Comparison of ENCODE assay signal across 8 cellular contexts in genomic region chr17:78497115-78497540, GRCh38.
A peak's percentile ranks its signal among the peaks of the same experiment; 100 is the strongest.
DNase-seq lines count a peak whose midpoint lies in the region; ATAC-seq and TF ChIP-seq lines count a peak whose summit lies in the region.

No MANE protein-coding gene starts in this region.

- DNase-seq in C1 segment of cervical spinal cord (lab: John Stamatoyannopoulos, UW) (peak in 11 of 14 donors; percentile 56 to 80 (median 69)), HFF-Myc (ENCODE audit: extremely low read depth, low read depth) (peak; percentile 29), NCI-H526 (lab: John Stamatoyannopoulos, UW) (peak; percentile 63 to 91), lung (ENCODE audit: low spot score) (peak; percentile 76)
- DNase-seq in activated CD4-positive, alpha-beta T cell treated with anti-CD3 and anti-CD28 coated beads, Interleukin-2, amount 50 U/mL, for 24 hours (ENCODE audit: low read depth in 1 of 2, low spot score in 1 of 2), result peak; percentile 22 to 31
- DNase-seq in effector memory CD4-positive, alpha-beta T cell, result peak; percentile 27 to 44 (median 32)
- peak; percentile 7 for DNase-seq in stimulated activated CD8-positive, alpha-beta memory T cell treated with anti-CD3 and anti-CD28 coated beads, Interleukin-15, amount 100 ng/mL, for 1 hour (ENCODE audit: low read depth)

- 24 to 28% methylated on average over 10 of the region's 10 CpGs for WGBS in lung, 2 donors

- no peaks in the 10 kb centered on the region for H3K4me1 ChIP-seq in effector memory CD4-positive, alpha-beta T cell (ENCODE audit: control insufficient read depth, insufficient read depth, low read length, poor library complexity, severe bottlenecking)
- H3K4me1 ChIP-seq in lung (ENCODE audit: control insufficient read depth in 2 of 2, insufficient read depth in 2 of 2, low read length in 2 of 2), result no peaks in the 10 kb centered on the region

- ATAC-seq in lung (ENCODE audit: insufficient read depth, low FRiP score) (peak; percentile 68), HG03432 (IDR thresholded peaks at IDR 0.05; ENCODE audit: unreplicated experiment) (no peak)

- no peaks in the 10 kb centered on the region for H3K9me3 ChIP-seq in effector memory CD4-positive, alpha-beta T cell (ENCODE audit: control insufficient read depth, low read length)
- no peaks in the 10 kb centered on the region for H3K9me3 ChIP-seq in lung (ENCODE audit: control insufficient read depth in 2 of 2, insufficient read depth in 1 of 2, low read length in 1 of 2)

- TF ChIP-seq CTCF in HFF-Myc (IDR thresholded peaks at IDR 0.05; ENCODE audit: low read depth, low read length, missing control alignments), result peak; percentile 67
- TF ChIP-seq CTCF in lung (IDR thresholded peaks at IDR 0.05; ENCODE audit: control extremely low read depth, extremely low read depth), result peak; percentile 61

- H3K4me3 ChIP-seq in HFF-Myc (replicated peaks; ENCODE audit: low read depth, low read length) (no peak overlapping the region), lung (no peak overlapping the region)
- no peak overlapping the region for H3K4me3 ChIP-seq in effector memory CD4-positive, alpha-beta T cell (ENCODE audit: insufficient read depth, low read depth, low read length, poor library complexity, severe bottlenecking)

- H3K27ac ChIP-seq in effector memory CD4-positive, alpha-beta T cell (ENCODE audit: insufficient read depth, low read length, poor library complexity, severe bottlenecking), result no peak overlapping the region
- H3K27ac ChIP-seq in lung (ENCODE audit: low read depth in 1 of 2, low read length in 1 of 2), result no peak overlapping the region

- no peaks in the 10 kb centered on the region for H3K36me3 ChIP-seq in effector memory CD4-positive, alpha-beta T cell (ENCODE audit: control insufficient read depth, insufficient read depth, low read length)
- no peaks in the 10 kb centered on the region for H3K36me3 ChIP-seq in lung (ENCODE audit: control insufficient read depth in 2 of 2, insufficient read depth in 2 of 2, low read length in 2 of 2)

- no peaks in the 10 kb centered on the region for H3K27me3 ChIP-seq in effector memory CD4-positive, alpha-beta T cell (replicated peaks; ENCODE audit: control insufficient read depth, insufficient read depth, low read length, poor library complexity, severe bottlenecking)
- H3K27me3 ChIP-seq in lung (ENCODE audit: control insufficient read depth, insufficient read depth), result no peaks in the 10 kb centered on the region

Comparison
In these comparisons a context has a peak if more than half of its experiments do, and no peak if none do; other contexts are left out.
1. DNase-seq: peak in every context shown above with its lines; median percentile 77 in NCI-H526; 76 in lung; 69 in C1 segment of cervical spinal cord; 32 in effector memory CD4-positive, alpha-beta T cell; 29 in HFF-Myc; 26 in activated CD4-positive, alpha-beta T cell treated with anti-CD3 and anti-CD28 coated beads, Interleukin-2, amount 50 U/mL, for 24 hours; 7 in stimulated activated CD8-positive, alpha-beta memory T cell treated with anti-CD3 and anti-CD28 coated beads, Interleukin-15, amount 100 ng/mL, for 1 hour.